8 cellular contexts compared by ENCODE assay signal in the genomic region with DNA sequence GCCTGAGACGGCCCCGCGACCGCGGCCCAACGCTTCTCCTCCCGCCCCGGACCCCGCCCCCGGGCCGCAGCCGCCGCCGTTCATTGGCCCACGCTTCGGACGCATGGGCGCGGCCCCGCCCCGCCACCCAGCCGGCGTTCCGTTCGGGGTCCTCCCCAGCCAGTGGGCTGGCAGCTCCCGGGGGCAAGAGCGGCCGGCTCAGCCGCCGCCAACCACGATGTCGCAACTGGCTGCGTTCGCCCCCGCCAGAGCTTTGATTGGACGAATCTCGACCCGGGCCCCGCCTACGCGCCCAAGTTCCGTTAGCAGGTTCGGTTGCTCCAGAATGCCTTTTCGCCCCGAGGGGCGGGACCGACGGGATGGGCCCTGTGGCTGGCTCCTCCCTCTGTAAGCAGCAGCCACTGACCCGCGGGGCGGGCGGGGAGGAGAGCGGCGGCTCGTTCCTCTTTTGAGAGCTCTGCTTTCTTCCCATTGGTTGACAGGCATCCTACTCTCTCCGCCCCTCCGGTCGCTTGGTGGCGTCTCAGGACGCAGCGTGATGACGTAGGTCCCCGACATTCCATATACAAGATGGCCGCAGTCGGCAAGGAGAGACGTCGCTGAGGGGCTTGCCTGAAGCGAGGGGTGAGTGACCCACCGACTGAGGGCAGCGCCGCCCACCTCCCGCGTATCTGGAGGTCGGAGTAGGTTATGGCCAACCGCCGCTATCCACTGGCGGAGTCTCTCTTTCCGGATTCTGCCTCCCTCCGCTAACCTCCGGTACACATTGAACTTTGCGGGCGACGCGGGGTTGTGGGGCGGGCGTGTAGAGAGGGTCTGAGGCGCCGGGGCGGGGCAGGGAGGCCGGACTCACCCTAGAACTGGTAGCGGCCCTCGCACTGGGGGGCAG. TPM values are rescaled to one million over a fixed set of nuclear protein-coding genes. Genes with fewer than 3 reads are reported as not detected.
DNase-seq lines count a peak whose midpoint lies in the region; ATAC-seq and TF ChIP-seq lines count a peak whose summit lies in the region.

A gene (plus strand): TSS at position 554 of the 889 bp plus-strand sequence. CDS start 11,269 bp downstream, outside the sequence.
A gene (minus strand): TSS at position 4 of the 889 bp plus-strand sequence. CDS start 15,054 bp downstream, outside the sequence.

- intact Hi-C loops in dendritic cell treated with granulocyte-macrophage colony-stimulating factor and Interleukin-4, amounts not matched to agents 40 ng/mL and 50 ng/mL, for 4 days (cut with micrococcal nuclease), result loop anchor here (2.0 to 10.0 kb wide), 2 partner anchors 202 to 446 kb away; no protein-coding TSS in a partner anchor

- H3K36me3 Mint-ChIP-seq in dendritic cell treated with granulocyte-macrophage colony-stimulating factor and Interleukin-4, amounts not matched to agents 40 ng/mL and 50 ng/mL, for 4 days (ENCODE audit: low read depth), result peaks cover 26% of the 10 kb centered on the region

- ATAC-seq in GM19395 (IDR thresholded peaks at IDR 0.05; ENCODE audit: unreplicated experiment) (peak; percentile 91), HG03565 (IDR thresholded peaks at IDR 0.05; ENCODE audit: unreplicated experiment) (peak; percentile 87), left lobe of liver (peak; percentile 91)

- DNase-seq in NCI-H774 (lab: John Stamatoyannopoulos, UW), result peak; percentile 100
- peak; percentile 100 for DNase-seq in activated CD4-positive, alpha-beta T cell treated with anti-CD3 and anti-CD28 coated beads, Interleukin-2, amount 50 U/mL, for 4 hours
- peak; percentile 100 for DNase-seq in left lobe of liver (ENCODE audit: low spot score)
- DNase-seq in stimulated activated CD4-positive, alpha-beta T cell treated with anti-CD3 and anti-CD28 coated beads, Interleukin-2, amount 100 ng/mL, for 4 hours (ENCODE audit: low read depth), result peak; percentile 100

- peaks cover 47% of the 10 kb centered on the region for H3K4me1 Mint-ChIP-seq in dendritic cell treated with granulocyte-macrophage colony-stimulating factor and Interleukin-4, amounts not matched to agents 40 ng/mL and 50 ng/mL, for 4 days (ENCODE audit: low read depth)

- H3K4me3 Mint-ChIP-seq in dendritic cell treated with granulocyte-macrophage colony-stimulating factor and Interleukin-4, amounts not matched to agents 40 ng/mL and 50 ng/mL, for 4 days, result peak within 1 kb of the TSS; percentile 94

- TF ChIP-seq CTCF in C4-2B (conservative IDR thresholded peaks at IDR 0.05), result no peak

- H3K9me3 Mint-ChIP-seq in dendritic cell treated with granulocyte-macrophage colony-stimulating factor and Interleukin-4, amounts not matched to agents 40 ng/mL and 50 ng/mL, for 4 days, result no peaks in the 10 kb centered on the region

- no peaks in the 10 kb centered on the region for H3K27me3 Mint-ChIP-seq in dendritic cell treated with granulocyte-macrophage colony-stimulating factor and Interleukin-4, amounts not matched to agents 40 ng/mL and 50 ng/mL, for 4 days

- peak within 1 kb of the TSS; percentile 85 for H3K27ac ChIP-seq in C4-2B

- H3K27ac Mint-ChIP-seq in dendritic cell treated with granulocyte-macrophage colony-stimulating factor and Interleukin-4, amounts not matched to agents 40 ng/mL and 50 ng/mL, for 4 days, result peak within 1 kb of the TSS; percentile 98

RNA-seq across cellular contexts. Expression of the first gene that starts in this region (rescaled TPM):
- total RNA-seq in left lobe of liver, result 13.8 TPM

RNA-seq across cellular contexts. Expression of the second gene that starts in this region (rescaled TPM):
- total RNA-seq in left lobe of liver, result 25.1 TPM

Comparison
In these comparisons a context has a peak if more than half of its experiments do, and no peak if none do; other contexts are left out.
1. Peak in every context shown above with its lines: DNase-seq, ATAC-seq and H3K27ac ChIP-seq.